1 cellular context compared by ENCODE assay signal in genomic region chr6:27834879-27835549, GRCh38.
TF ChIP-seq lines count a peak whose summit lies in the region.

No MANE protein-coding gene starts in this region.

TF ChIP-seq in IMR-90, 13 proteins besides CTCF, POLR2A, EP300 and RAD21:
- no peak for TF ChIP-seq FOS (IDR thresholded peaks at IDR 0.05; ENCODE audit: low read depth, low read length)
- no peak for TF ChIP-seq MAZ (IDR thresholded peaks at IDR 0.05; ENCODE audit: borderline replicate concordance, low read depth, low read length)
- TF ChIP-seq SMC3 (IDR thresholded peaks at IDR 0.05; ENCODE audit: low read depth, low read length) = no peak
- TF ChIP-seq CHD1 (IDR thresholded peaks at IDR 0.05; ENCODE audit: low read depth, low read length) = no peak
- no peak for TF ChIP-seq BHLHE40 (IDR thresholded peaks at IDR 0.05; ENCODE audit: low read depth, low read length)
- TF ChIP-seq RCOR1 (IDR thresholded peaks at IDR 0.05; ENCODE audit: insufficient replicate concordance, low read length) = no peak
- TF ChIP-seq CEBPB (IDR thresholded peaks at IDR 0.05; ENCODE audit: low read depth, low read length) = no peak
- no peak for TF ChIP-seq RFX5 (IDR thresholded peaks at IDR 0.05; ENCODE audit: low read depth, low read length)
- no peak for TF ChIP-seq NFE2L2 (IDR thresholded peaks at IDR 0.05; ENCODE audit: low read depth, low read length)
- TF ChIP-seq USF2 (IDR thresholded peaks at IDR 0.05; ENCODE audit: low read depth, low read length) = no peak
- TF ChIP-seq, protein P1, sequence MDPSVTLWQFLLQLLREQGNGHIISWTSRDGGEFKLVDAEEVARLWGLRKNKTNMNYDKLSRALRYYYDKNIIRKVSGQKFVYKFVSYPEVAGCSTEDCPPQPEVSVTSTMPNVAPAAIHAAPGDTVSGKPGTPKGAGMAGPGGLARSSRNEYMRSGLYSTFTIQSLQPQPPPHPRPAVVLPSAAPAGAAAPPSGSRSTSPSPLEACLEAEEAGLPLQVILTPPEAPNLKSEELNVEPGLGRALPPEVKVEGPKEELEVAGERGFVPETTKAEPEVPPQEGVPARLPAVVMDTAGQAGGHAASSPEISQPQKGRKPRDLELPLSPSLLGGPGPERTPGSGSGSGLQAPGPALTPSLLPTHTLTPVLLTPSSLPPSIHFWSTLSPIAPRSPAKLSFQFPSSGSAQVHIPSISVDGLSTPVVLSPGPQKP (IDR thresholded peaks at IDR 0.05; ENCODE audit: borderline replicate concordance, low read depth, low read length) = no peak
- TF ChIP-seq MXI1 (IDR thresholded peaks at IDR 0.05; ENCODE audit: borderline replicate concordance, low read depth, low read length) = no peak
- no peak for TF ChIP-seq MAFK (IDR thresholded peaks at IDR 0.05; ENCODE audit: low read depth, low read length)
TF ChIP-seq in IMR-90: peak in this region for 0.
